Comparison of ENCODE assay signal across 21 cellular contexts in genomic region chr1:31881698-31882000, GRCh38. TPM values are rescaled to one million over a fixed set of nuclear protein-coding genes. Genes with fewer than 3 reads are reported as not detected.
DNase-seq lines count a peak whose midpoint lies in the region; ATAC-seq, FAIRE-seq and TF ChIP-seq lines count a peak whose summit lies in the region.
"Had no signal": no experiment of that assay in that cellular context is flagged by ENCODE, and none has a peak within 500 bp of the region (broad histone marks: within the 10 kb centered on the region; RNA-seq: fewer than 3 reads in every experiment).

No MANE protein-coding gene starts in this region.

- H3K9me2 ChIP-seq in SU-DHL-6 (replicated peaks; ENCODE audit: insufficient read depth, low read length), result no peaks in the 10 kb centered on the region

- H3K36me3 ChIP-seq in SU-DHL-6 (ENCODE audit: low read length) (no peaks in the 10 kb centered on the region), left lung (no peaks in the 10 kb centered on the region), small intestine (ENCODE audit: control insufficient read depth in 2 of 2, insufficient read depth in 2 of 2, low read length in 2 of 2) (no peaks in the 10 kb centered on the region)
- H3K36me3 ChIP-seq: neutrophil, thoracic aorta had no signal

- TF ChIP-seq CTCF in SU-DHL-6 (IDR thresholded peaks at IDR 0.05; ENCODE audit: insufficient read depth, low read length, poor library complexity, severe bottlenecking) (no peak), left lung (IDR thresholded peaks at IDR 0.05) (no peak)

- no peak overlapping the region for H2AFZ ChIP-seq in SU-DHL-6 (ENCODE audit: low read depth, low read length, severe bottlenecking)

- peaks cover 11% of the 10 kb centered on the region for H3F3A ChIP-seq in SU-DHL-6 (ENCODE audit: insufficient read depth)

- no peaks in the 10 kb centered on the region for H3K27me3 ChIP-seq in SU-DHL-6 (ENCODE audit: low read length)
- no peaks in the 10 kb centered on the region for H3K27me3 ChIP-seq in left lung
- no peaks in the 10 kb centered on the region for H3K27me3 ChIP-seq in small intestine (ENCODE audit: control insufficient read depth in 2 of 2, insufficient read depth in 2 of 2, low read length in 2 of 2)
- H3K27me3 ChIP-seq: neutrophil had no signal

- no peak overlapping the region for H3K9ac ChIP-seq in SU-DHL-6 (ENCODE audit: low read length)

- FAIRE-seq in small intestine (lab: Jason Lieb, UNC), result no peak
- FAIRE-seq: colon, endothelial cell of umbilical vein had no signal

- no peaks in the 10 kb centered on the region for H4K20me1 ChIP-seq in SU-DHL-6 (ENCODE audit: low read depth, low read length)

- peak overlapping the region; percentile 68 for H3K4me2 ChIP-seq in SU-DHL-6 (ENCODE audit: low read depth, low read length, poor library complexity, severe bottlenecking)

- no peaks in the 10 kb centered on the region for H3K79me2 ChIP-seq in SU-DHL-6 (ENCODE audit: insufficient read depth, low read length)

- DNase-seq in HuH-7 (ENCODE audit: low spot score) (peak; percentile 24), left lung (no peak), small intestine (peak; percentile 77), ureter (ENCODE audit: low spot score) (no peak)
- DNase-seq in activated CD4-positive, alpha-beta T cell treated with anti-CD3 and anti-CD28 coated beads, Interleukin-2, amount 50 U/mL, for 1 hour, result no peak
- DNase-seq: activated CD4-positive, CD25-positive, alpha-beta regulatory T cell; amygdala; CD4-positive, CD25-positive, alpha-beta regulatory T cell; DND-41; mesendoderm; NCI-H1092; SHP77 treated with DMSO at 0.1 percent for 48 hours; stimulated activated CD4-positive, alpha-beta T cell treated with anti-CD3 and anti-CD28 coated beads, Interleukin-4, amount 100 ng/mL, for 1 hour; stimulated activated CD8-positive, alpha-beta memory T cell treated with anti-CD3 and anti-CD28 coated beads, Interleukin-4, amount 100 ng/mL, for 48 hours; T-helper 17 cell had no signal

- H3K4me1 ChIP-seq in left lung (no peaks in the 10 kb centered on the region), small intestine (ENCODE audit: control insufficient read depth in 2 of 2, insufficient read depth in 1 of 2, low read depth in 1 of 2, low read length in 1 of 2) (peaks cover 0 to 3% of the 10 kb centered on the region in 2 donors)

- peak overlapping the region; percentile 17 for H3K4me3 ChIP-seq in SU-DHL-6 (ENCODE audit: insufficient read depth, low read length, poor library complexity, severe bottlenecking)
- no peak overlapping the region for H3K4me3 ChIP-seq in left lung
- no peak overlapping the region for H3K4me3 ChIP-seq in small intestine (ENCODE audit: low read depth in 1 of 2, low read length in 2 of 2)
- H3K4me3 ChIP-seq: thoracic aorta had no signal

- H3K27ac ChIP-seq in SU-DHL-6 (ENCODE audit: low read depth, low read length), result peak overlapping the region; percentile 86
- H3K27ac ChIP-seq in left lung, result no peak overlapping the region
- H3K27ac ChIP-seq in small intestine (ENCODE audit: low read depth in 1 of 2, low read length in 1 of 2), result no peak overlapping the region
- H3K27ac ChIP-seq: neutrophil, thoracic aorta had no signal

- intact Hi-C loops in left lung (cut with DNase I), result no loop called here

- 17 to 41% (median 35%) methylated on average over 5 of the region's 5 CpGs for WGBS in small intestine, 3 donors

- peak; percentile 85 for ATAC-seq in left lung
- ATAC-seq in HG03280 (IDR thresholded peaks at IDR 0.05; ENCODE audit: unreplicated experiment), result no peak
- ATAC-seq: T-helper 17 cell had no signal

- H3K9me3 ChIP-seq in SU-DHL-6 (ENCODE audit: insufficient read depth, low read length), result no peaks in the 10 kb centered on the region
- no peaks in the 10 kb centered on the region for H3K9me3 ChIP-seq in left lung
- no peaks in the 10 kb centered on the region for H3K9me3 ChIP-seq in small intestine (ENCODE audit: control insufficient read depth, low read depth)
- H3K9me3 ChIP-seq: neutrophil, thoracic aorta had no signal

RNA-seq across cellular contexts. Expression of gene PTP4A2, which starts 56.5 kb away (rescaled TPM):
- total RNA-seq in left lung (100 to 1,000 TPM; 210 to 272 TPM), ureter (416 TPM)
- 100 to 1,000 TPM; 115 to 129 (median 120) TPM for polyA plus RNA-seq in small intestine

Comparison
In these comparisons a context has a peak if more than half of its experiments do, and no peak if none do; other contexts are left out.
1. DNase-seq: peak in HuH-7 (single experiment) and small intestine (single experiment); none in left lung (0 of 2), ureter (single experiment) and activated CD4-positive, alpha-beta T cell treated with anti-CD3 and anti-CD28 coated beads, Interleukin-2, amount 50 U/mL, for 1 hour (single experiment).